Comparison of ENCODE assay signal across 14 cellular contexts in the genomic region with DNA sequence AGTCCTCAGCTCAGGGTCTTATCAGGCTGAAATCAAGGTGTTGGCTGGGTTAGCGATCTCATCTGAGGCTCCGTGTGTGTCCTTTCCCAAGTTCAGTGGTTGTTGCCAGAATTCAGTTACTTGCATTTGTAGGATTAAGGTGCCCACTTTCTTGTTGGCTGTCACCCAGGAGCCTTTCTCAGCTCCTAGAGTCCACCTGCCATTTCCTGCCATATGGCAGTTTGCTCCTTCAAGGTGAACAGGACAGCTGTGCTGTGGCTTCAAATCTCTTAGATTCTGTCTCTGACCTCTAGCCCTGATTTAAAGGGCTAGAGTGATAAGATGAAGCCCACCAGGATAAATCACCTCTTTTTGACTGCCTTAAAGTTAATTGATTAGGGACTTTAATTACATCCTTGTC. TPM values are rescaled to one million over a fixed set of nuclear protein-coding genes. Genes with fewer than 3 reads are reported as not detected.
A peak's percentile ranks its signal among the peaks of the same experiment; 100 is the strongest.
DNase-seq lines count a peak whose midpoint lies in the region; ATAC-seq, FAIRE-seq and TF ChIP-seq lines count a peak whose summit lies in the region.
"Had no signal": no experiment of that assay in that cellular context is flagged by ENCODE, and none has a peak within 500 bp of the region (broad histone marks: within the 10 kb centered on the region; RNA-seq: fewer than 3 reads in every experiment).

No MANE protein-coding gene starts in this region.

- H3K4me3 ChIP-seq in KMS-11 (IDR thresholded peaks at IDR 0.05; ENCODE audit: insufficient read depth, low read depth, low read length), result no peak overlapping the region
- H3K4me3 ChIP-seq in osteoblast (ENCODE audit: insufficient read depth, low read length), result no peak overlapping the region
- H3K4me3 ChIP-seq in CD8-positive, alpha-beta T cell (ENCODE audit: low read depth, low read length), result no peak overlapping the region

- peaks cover 7% of the 10 kb centered on the region for H3K36me3 Mint-ChIP-seq in activated naive CD8-positive, alpha-beta T cell
- H3K36me3 Mint-ChIP-seq in activated naive CD8-positive, alpha-beta T cell treated with anti-CD3 and anti-CD28 coated beads, Interleukin-2, amount 50 U/mL, for 24 hours (ENCODE audit: low read depth), result peaks cover 18% of the 10 kb centered on the region
- H3K36me3 Mint-ChIP-seq in CD8-positive, alpha-beta T cell, result peaks cover 24% of the 10 kb centered on the region

- H3K27me3 ChIP-seq in KMS-11 (ENCODE audit: insufficient read depth, low read depth) (no peaks in the 10 kb centered on the region), osteoblast (ENCODE audit: insufficient read depth, low read length) (no peaks in the 10 kb centered on the region)
- H3K27me3 ChIP-seq in CD8-positive, alpha-beta T cell (ENCODE audit: insufficient read depth, low read length), result no peaks in the 10 kb centered on the region
- H3K27me3 ChIP-seq: heart right ventricle had no signal

- H3K27me3 Mint-ChIP-seq in activated naive CD8-positive, alpha-beta T cell, result no peaks in the 10 kb centered on the region
- H3K27me3 Mint-ChIP-seq in activated naive CD8-positive, alpha-beta T cell treated with anti-CD3 and anti-CD28 coated beads, Interleukin-2, amount 50 U/mL, for 24 hours, result no peaks in the 10 kb centered on the region
- H3K27me3 Mint-ChIP-seq in CD8-positive, alpha-beta T cell (ENCODE audit: low read depth), result no peaks in the 10 kb centered on the region
- H3K27me3 Mint-ChIP-seq: stimulated activated naive B cell treated with anti-CD40 and anti-IgM and Interleukin-4, amounts not matched to agents 10 μg/mL and 1 μg/mL and 100 μg/mL, for 72 hours; T-cell had no signal

- H3K27ac Mint-ChIP-seq in activated naive CD8-positive, alpha-beta T cell, result no peak overlapping the region
- no peak overlapping the region for H3K27ac Mint-ChIP-seq in activated naive CD8-positive, alpha-beta T cell treated with anti-CD3 and anti-CD28 coated beads, Interleukin-2, amount 50 U/mL, for 24 hours
- H3K27ac Mint-ChIP-seq in CD8-positive, alpha-beta T cell, result no peak overlapping the region
- H3K27ac Mint-ChIP-seq: mesothelial cell of epicardium; stimulated activated naive B cell treated with anti-CD40 and anti-IgM and Interleukin-4, amounts not matched to agents 10 μg/mL and 1 μg/mL and 100 μg/mL, for 72 hours; T-cell had no signal

- TF ChIP-seq CTCF in KMS-11 (conservative IDR thresholded peaks at IDR 0.05; ENCODE audit: low read depth, low read length) (no peak), osteoblast (IDR thresholded peaks at IDR 0.05; ENCODE audit: extremely low read depth, low read depth, low read length) (no peak), D721Med (IDR thresholded peaks at IDR 0.05; ENCODE audit: insufficient read depth, missing control alignments) (no peak)
- TF ChIP-seq CTCF in CD8-positive, alpha-beta T cell (IDR thresholded peaks at IDR 0.05), result no peak

- no peaks in the 10 kb centered on the region for H4K20me1 ChIP-seq in KMS-11 (ENCODE audit: insufficient read depth)
- peaks cover 23% of the 10 kb centered on the region for H4K20me1 ChIP-seq in osteoblast (ENCODE audit: insufficient read depth, low read length)

- intact Hi-C loops in CD8-positive, alpha-beta T cell (cut with DNase I, micrococcal nuclease), result loop anchor here (2.0 to 10.0 kb wide), 11 partner anchors 247 to 1970 kb away; a partner anchor contains a TSS

- no peak overlapping the region for H3K9ac ChIP-seq in KMS-11

- no peak for ATAC-seq in activated naive CD8-positive, alpha-beta T cell treated with anti-CD3 and anti-CD28 coated beads, Interleukin-2, amount 50 U/mL, for 24 hours
- ATAC-seq in CD8-positive, alpha-beta T cell, result no peak

- peak overlapping the region; percentile 96 for H3K4me2 ChIP-seq in KMS-11
- no peak overlapping the region for H3K4me2 ChIP-seq in osteoblast (ENCODE audit: insufficient read depth, low read length)

- DNase-seq in activated naive CD8-positive, alpha-beta T cell treated with anti-CD3 and anti-CD28 coated beads, Interleukin-2, amount 50 U/mL, for 24 hours, result no peak
- DNase-seq in SK-N-DZ (ENCODE audit: low spot score) (peak; percentile 24), osteoblast (ENCODE audit: insufficient read length, low spot score, missing footprints) (no peak), D721Med (ENCODE audit: insufficient read length, low spot score) (no peak)
- no peak for DNase-seq in activated naive CD4-positive, alpha-beta T cell treated with Interleukin-2 at 50 U/mL for 16 hours
- DNase-seq in CD8-positive, alpha-beta T cell, result no peak
- DNase-seq: heart right ventricle; NCI-H187; stimulated activated naive B cell treated with anti-CD40 and anti-IgM and Interleukin-4, amounts not matched to agents 10 μg/mL and 1 μg/mL and 100 μg/mL, for 72 hours; T-cell had no signal

- H2AFZ ChIP-seq in KMS-11 (ENCODE audit: low read depth) (peak overlapping the region; percentile 77; the same call in 1 of the 2 replicates), osteoblast (ENCODE audit: low read length) (peak overlapping the region; percentile 90)

- CTCF ChIA-PET in CD8-positive, alpha-beta T cell (lab: Charles Lee), result interaction anchor here (0.6 to 3.6 kb wide), 9 partner anchors 10 to 152 kb away, joined by 3 to 22 read pairs (median 9); a partner anchor contains a TSS

- no peaks in the 10 kb centered on the region for H3K9me3 ChIP-seq in osteoblast (ENCODE audit: low read depth, low read length)
- H3K9me3 ChIP-seq in CD8-positive, alpha-beta T cell (ENCODE audit: low read length), result no peaks in the 10 kb centered on the region
- H3K9me3 ChIP-seq: heart right ventricle had no signal

- H3K4me3 Mint-ChIP-seq in activated naive CD8-positive, alpha-beta T cell, result peak overlapping the region; percentile 8
- no peak overlapping the region for H3K4me3 Mint-ChIP-seq in activated naive CD8-positive, alpha-beta T cell treated with anti-CD3 and anti-CD28 coated beads, Interleukin-2, amount 50 U/mL, for 24 hours
- H3K4me3 Mint-ChIP-seq in CD8-positive, alpha-beta T cell, result no peak overlapping the region
- H3K4me3 Mint-ChIP-seq: mesothelial cell of epicardium; stimulated activated naive B cell treated with anti-CD40 and anti-IgM and Interleukin-4, amounts not matched to agents 10 μg/mL and 1 μg/mL and 100 μg/mL, for 72 hours; T-cell had no signal

- H3K36me3 ChIP-seq in KMS-11 (ENCODE audit: insufficient read depth) (no peaks in the 10 kb centered on the region), osteoblast (ENCODE audit: insufficient read depth, low read length) (peaks cover 19% of the 10 kb centered on the region)
- H3K36me3 ChIP-seq in CD8-positive, alpha-beta T cell (ENCODE audit: insufficient read depth, low read length), result peaks cover 4% of the 10 kb centered on the region

- H3K9me3 Mint-ChIP-seq in activated naive CD8-positive, alpha-beta T cell (ENCODE audit: low read depth), result no peaks in the 10 kb centered on the region
- H3K9me3 Mint-ChIP-seq in activated naive CD8-positive, alpha-beta T cell treated with anti-CD3 and anti-CD28 coated beads, Interleukin-2, amount 50 U/mL, for 24 hours, result no peaks in the 10 kb centered on the region
- H3K9me3 Mint-ChIP-seq in CD8-positive, alpha-beta T cell, result no peaks in the 10 kb centered on the region
- H3K9me3 Mint-ChIP-seq: brain; mesothelial cell of epicardium; stimulated activated naive B cell treated with anti-CD40 and anti-IgM and Interleukin-4, amounts not matched to agents 10 μg/mL and 1 μg/mL and 100 μg/mL, for 72 hours; T-cell had no signal

- H3K4me1 Mint-ChIP-seq in activated naive CD8-positive, alpha-beta T cell (ENCODE audit: low read depth), result peaks cover 39% of the 10 kb centered on the region
- peaks cover 23% of the 10 kb centered on the region for H3K4me1 Mint-ChIP-seq in activated naive CD8-positive, alpha-beta T cell treated with anti-CD3 and anti-CD28 coated beads, Interleukin-2, amount 50 U/mL, for 24 hours
- H3K4me1 Mint-ChIP-seq in CD8-positive, alpha-beta T cell (ENCODE audit: low read depth), result peaks cover 25% of the 10 kb centered on the region

- no peak overlapping the region for H3K27ac ChIP-seq in KMS-11
- no peak overlapping the region for H3K27ac ChIP-seq in osteoblast (ENCODE audit: low read depth, low read length)
- no peak overlapping the region for H3K27ac ChIP-seq in CD8-positive, alpha-beta T cell (ENCODE audit: low read depth, low read length)

- peaks cover 63% of the 10 kb centered on the region for H3K4me1 ChIP-seq in KMS-11 (ENCODE audit: low read depth, poor library complexity, severe bottlenecking)
- peaks cover 29% of the 10 kb centered on the region for H3K4me1 ChIP-seq in osteoblast (ENCODE audit: insufficient read depth, low read length)
- peaks cover 37% of the 10 kb centered on the region for H3K4me1 ChIP-seq in CD8-positive, alpha-beta T cell (ENCODE audit: insufficient read depth, low read length)

- H3K79me2 ChIP-seq in KMS-11 (ENCODE audit: insufficient read depth, low read depth) (peaks cover 13% of the 10 kb centered on the region; the same call in 1 of the 2 replicates), osteoblast (ENCODE audit: insufficient read depth, low read length) (peaks cover 47% of the 10 kb centered on the region)

- no peak for FAIRE-seq in D721Med (lab: Jason Lieb, UNC)

- POLR2A ChIA-PET in CD8-positive, alpha-beta T cell (lab: Charles Lee), result interaction anchor here (1.6 to 2.4 kb wide), 3 partner anchors 8 to 15 kb away, joined by 8 to 14 read pairs (median 10); no protein-coding TSS in a partner anchor

RNA-seq across cellular contexts. Expression of a gene that starts 1.0 kb away (rescaled TPM):
- 4.0 and 4.9 TPM in 2 replicates for polyA plus RNA-seq in SK-N-DZ (2014; cell fraction: cytosol; rRNA removed)
- 9.6 and 17.1 TPM in 2 replicates for polyA plus RNA-seq in SK-N-DZ (2014; cell fraction: nucleus; rRNA removed)
- total RNA-seq in osteoblast, result 12.7 and 15.2 TPM in 2 replicates
- total RNA-seq in CD8-positive, alpha-beta T cell, result 10 to 100 TPM; 28.0 to 31.2 TPM

RNA-seq across cellular contexts. Expression of a gene that starts 5.1 kb away (rescaled TPM):
- polyA plus RNA-seq in SK-N-DZ (2014; cell fraction: cytosol; rRNA removed), result 272 and 324 TPM in 2 replicates
- polyA plus RNA-seq in SK-N-DZ (2014; cell fraction: nucleus; rRNA removed), result 182 and 224 TPM in 2 replicates
- 89.3 and 102 TPM in 2 replicates for total RNA-seq in osteoblast
- total RNA-seq in CD8-positive, alpha-beta T cell, result 100 to 1,000 TPM; 156 to 163 TPM

RNA-seq across cellular contexts. Expression of a gene that starts 15.1 kb away (rescaled TPM):
- 3.1 and 4.0 TPM in 2 replicates for polyA plus RNA-seq in SK-N-DZ (2014; cell fraction: cytosol; rRNA removed)
- 54.7 and 79.3 TPM in 2 replicates for polyA plus RNA-seq in SK-N-DZ (2014; cell fraction: nucleus; rRNA removed)
- 5.3 and 5.4 TPM in 2 replicates for total RNA-seq in osteoblast
- total RNA-seq in CD8-positive, alpha-beta T cell, result 10 to 100 TPM; 57.5 to 57.9 TPM
